In genomic region chr4:77600521-77601451, GRCh38 we compare ENCODE assay signal across 8 cellular contexts. TPM values are rescaled to one million over a fixed set of nuclear protein-coding genes. Genes with fewer than 3 reads are reported as not detected.
DNase-seq lines count a peak whose midpoint lies in the region; ATAC-seq, FAIRE-seq and TF ChIP-seq lines count a peak whose summit lies in the region.

No MANE protein-coding gene starts in this region.

- DNase-seq in A549 (ENCODE audit: low read depth in 1 of 2, low spot score in 1 of 2) (peak; percentile 34 to 42), DMS53 treated with DMSO at 0.1 percent for 48 hours (lab: John Stamatoyannopoulos, UW; ENCODE audit: unreplicated experiment) (peak; percentile 48), RKO (ENCODE audit: low spot score) (peak; percentile 43), dermis microvascular lymphatic vessel endothelial cell (ENCODE audit: low read depth in 2 of 2) (peak; percentile 7 to 37)
- DNase-seq in natural killer cell treated with Interleukin-12 subunit alpha and Interleukin-12 subunit beta and Interleukin-15 and Interleukin-18, amount 100 ng/mL, for 72 hours (ENCODE audit: low spot score) = no peak

- H3K9me3 ChIP-seq in A549 = no peaks in the 10 kb centered on the region

- TF ChIP-seq RAD21 in A549 (conservative IDR thresholded peaks at IDR 0.05 in 1 of 2, IDR thresholded peaks at IDR 0.05 in 1 of 2) = peak; percentile 68 to 69

- no peaks in the 10 kb centered on the region for H3K9me3 Mint-ChIP-seq in natural killer cell treated with Interleukin-12 subunit alpha and Interleukin-12 subunit beta and Interleukin-15 and Interleukin-18, amount 100 ng/mL, for 72 hours

- H3K4me1 ChIP-seq in A549 = no peaks in the 10 kb centered on the region

- no peak for TF ChIP-seq POLR2A in A549 (IDR thresholded peaks at IDR 0.05; ENCODE audit: low read length)

- POLR2A ChIA-PET in A549 (lab: Yijun Ruan, JAX) = no interaction called here

- no peak overlapping the region for H3K4me3 ChIP-seq in A549

- WGBS in A549 (ENCODE audit: missing lambda C conversion rate) = 4% methylated on average over 6 of the region's 6 CpGs

- no peak for FAIRE-seq in A549 (lab: Jason Lieb, UNC)

- no peak overlapping the region for H3K27ac Mint-ChIP-seq in natural killer cell treated with Interleukin-12 subunit alpha and Interleukin-12 subunit beta and Interleukin-15 and Interleukin-18, amount 100 ng/mL, for 72 hours

- no peak overlapping the region for H3K27ac ChIP-seq in A549

- no peak overlapping the region for H3K4me3 Mint-ChIP-seq in natural killer cell treated with Interleukin-12 subunit alpha and Interleukin-12 subunit beta and Interleukin-15 and Interleukin-18, amount 100 ng/mL, for 72 hours

- no peak for TF ChIP-seq EP300 in A549 (IDR thresholded peaks at IDR 0.05)

- peak in 1 of 2 experiments; percentile 69; a peak in 3 of 6 replicates for ATAC-seq in A549
- ATAC-seq in HG03103 (IDR thresholded peaks at IDR 0.05; ENCODE audit: low read depth, unreplicated experiment) = peak; percentile 65
- peak; percentile 48 to 62 for ATAC-seq in natural killer cell treated with Interleukin-12 subunit alpha and Interleukin-12 subunit beta and Interleukin-15 and Interleukin-18, amount 100 ng/mL, for 72 hours
- ATAC-seq in GM21515 (IDR thresholded peaks at IDR 0.05; ENCODE audit: unreplicated experiment) = no peak
- no peak for ATAC-seq in GM21737 (IDR thresholded peaks at IDR 0.05; ENCODE audit: unreplicated experiment)

- H3K36me3 Mint-ChIP-seq in natural killer cell treated with Interleukin-12 subunit alpha and Interleukin-12 subunit beta and Interleukin-15 and Interleukin-18, amount 100 ng/mL, for 72 hours = no peaks in the 10 kb centered on the region

- TF ChIP-seq CTCF in A549 (IDR thresholded peaks at IDR 0.05) = peak; percentile 66

- peaks cover 29 to 40% of the 10 kb centered on the region in 2 donors for H3K4me1 Mint-ChIP-seq in natural killer cell treated with Interleukin-12 subunit alpha and Interleukin-12 subunit beta and Interleukin-15 and Interleukin-18, amount 100 ng/mL, for 72 hours (ENCODE audit: low read depth in 2 of 2)

- H3K4me2 ChIP-seq in A549 = no peak overlapping the region

- CTCF ChIA-PET in A549 (lab: Yijun Ruan, JAX) = interaction anchor here (0.7 to 3.5 kb wide), 36 partner anchors 9 to 249 kb away, joined by 3 to 21 read pairs (median 5); no protein-coding TSS in a partner anchor

- H3K27me3 Mint-ChIP-seq in natural killer cell treated with Interleukin-12 subunit alpha and Interleukin-12 subunit beta and Interleukin-15 and Interleukin-18, amount 100 ng/mL, for 72 hours = peaks cover 6 to 7% of the 10 kb centered on the region in 2 donors

TF ChIP-seq in A549, 52 proteins besides CTCF, POLR2A, EP300 and RAD21:
- TF ChIP-seq FOXS1 (CRISPR knock-in tag; IDR thresholded peaks at IDR 0.05) (no peak), SMC3 (IDR thresholded peaks at IDR 0.05) (peak; percentile 63), SREBF2 (IDR thresholded peaks at IDR 0.05) (no peak), EHMT2 (IDR thresholded peaks at IDR 0.05; ENCODE audit: low read depth) (no peak), NR3C1 (IDR thresholded peaks at IDR 0.05) (no peak), CBX2 (IDR thresholded peaks at IDR 0.05; ENCODE audit: borderline replicate concordance, low read depth) (no peak)
- TF ChIP-seq, protein P1, sequence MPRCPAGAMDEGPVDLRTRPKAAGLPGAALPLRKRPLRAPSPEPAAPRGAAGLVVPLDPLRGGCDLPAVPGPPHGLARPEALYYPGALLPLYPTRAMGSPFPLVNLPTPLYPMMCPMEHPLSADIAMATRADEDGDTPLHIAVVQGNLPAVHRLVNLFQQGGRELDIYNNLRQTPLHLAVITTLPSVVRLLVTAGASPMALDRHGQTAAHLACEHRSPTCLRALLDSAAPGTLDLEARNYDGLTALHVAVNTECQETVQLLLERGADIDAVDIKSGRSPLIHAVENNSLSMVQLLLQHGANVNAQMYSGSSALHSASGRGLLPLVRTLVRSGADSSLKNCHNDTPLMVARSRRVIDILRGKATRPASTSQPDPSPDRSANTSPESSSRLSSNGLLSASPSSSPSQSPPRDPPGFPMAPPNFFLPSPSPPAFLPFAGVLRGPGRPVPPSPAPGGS (IDR thresholded peaks at IDR 0.05) = no peak

RNA-seq across cellular contexts. Expression of gene CXCL13, which starts 4.8 kb away (rescaled TPM):
- polyA plus RNA-seq in A549 (2011; rRNA removed) = not detected in 2 replicates
- polyA plus RNA-seq in A549 (2012; cell fraction: cytosol; rRNA removed) = not detected in 2 replicates
- polyA plus RNA-seq in A549 (2012; cell fraction: nucleus; rRNA removed) = not detected in 2 replicates
- not detected in 3 replicates for polyA plus RNA-seq in A549 (2017; fragmentation: RNase III; extraction: RNeasy Plus Mini Kit Qiagen cat#74134 plus additional on column Dnase treatment)
- not detected in 2 replicates for polyA minus RNA-seq in A549 (2011; rRNA and poly(A)+ RNA removed)
- not detected in 2 replicates for total RNA-seq in dermis microvascular lymphatic vessel endothelial cell
- 1 to 10 TPM; 2.7 to 3.2 TPM for total RNA-seq in natural killer cell treated with Interleukin-12 subunit alpha and Interleukin-12 subunit beta and Interleukin-15 and Interleukin-18, amount 100 ng/mL, for 72 hours

Comparison
In these comparisons a context has a peak if more than half of its experiments do, and no peak if none do; other contexts are left out.
1. ATAC-seq: peak in HG03103 (single experiment) and natural killer cell treated with Interleukin-12 subunit alpha and Interleukin-12 subunit beta and Interleukin-15 and Interleukin-18, amount 100 ng/mL, for 72 hours (2 of 2); none in GM21515 (single experiment) and GM21737 (single experiment).